Comparison of ENCODE assay signal across 1 cellular context in genomic region chr1:67053535-67053784, GRCh38.
TF ChIP-seq lines count a peak whose summit lies in the region.

No MANE protein-coding gene starts in this region.

TF ChIP-seq in HepG2, 621 proteins besides CTCF, POLR2A, EP300 and RAD21:
- TF ChIP-seq ZXDC (CRISPR knock-in tag; IDR thresholded peaks at IDR 0.05): 0 out of 2 replicates have a peak, but pooled peaks have one; percentile 20
- peak; percentile 16; the same call in 1 of the 2 replicates for TF ChIP-seq ZSCAN20 (CRISPR knock-in tag; IDR thresholded peaks at IDR 0.05; ENCODE audit: borderline replicate concordance)
- TF ChIP-seq NFYB (CRISPR knock-in tag; IDR thresholded peaks at IDR 0.05): no peak
- peak; percentile 78 for TF ChIP-seq ZSCAN21 (CRISPR knock-in tag; IDR thresholded peaks at IDR 0.05; ENCODE audit: borderline replicate concordance)
- peak; percentile 11; the same call in 1 of the 2 replicates for TF ChIP-seq KLF15 (CRISPR knock-in tag; IDR thresholded peaks at IDR 0.05; ENCODE audit: borderline replicate concordance)
- TF ChIP-seq KMT2A (CRISPR knock-in tag; IDR thresholded peaks at IDR 0.05): peak; percentile 42; the same call in 1 of the 2 replicates
- no peak for TF ChIP-seq ZNF496 (CRISPR knock-in tag; IDR thresholded peaks at IDR 0.05; ENCODE audit: insufficient replicate concordance)
- TF ChIP-seq RARG (CRISPR knock-in tag; IDR thresholded peaks at IDR 0.05; ENCODE audit: low read depth): no peak
- no peak for TF ChIP-seq TBP (CRISPR knock-in tag; IDR thresholded peaks at IDR 0.05)
- no peak for TF ChIP-seq MYNN (CRISPR knock-in tag; IDR thresholded peaks at IDR 0.05; ENCODE audit: low read depth)
- 0 out of 2 replicates have a peak, but pooled peaks have one; percentile 20 for TF ChIP-seq SIN3A (IDR thresholded peaks at IDR 0.05; ENCODE audit: borderline replicate concordance, low read depth, low read length)
- TF ChIP-seq NFAT5 (CRISPR knock-in tag; IDR thresholded peaks at IDR 0.05): 0 out of 2 replicates have a peak, but pooled peaks have one; percentile 8
- TF ChIP-seq TFDP1 (CRISPR knock-in tag; IDR thresholded peaks at IDR 0.05; ENCODE audit: borderline replicate concordance): peak; percentile 33; the same call in 1 of the 2 replicates
- TF ChIP-seq TRAFD1 (CRISPR knock-in tag; IDR thresholded peaks at IDR 0.05; ENCODE audit: borderline replicate concordance): no peak
- peak; percentile 44 for TF ChIP-seq SKI (IDR thresholded peaks at IDR 0.05; ENCODE audit: partially characterized antibody)
- TF ChIP-seq ISL2 (CRISPR knock-in tag; IDR thresholded peaks at IDR 0.05): 0 out of 2 replicates have a peak, but pooled peaks have one; percentile 1
- TF ChIP-seq ARNT2 (CRISPR knock-in tag; IDR thresholded peaks at IDR 0.05; ENCODE audit: low read depth): peak; percentile 5; the same call in 1 of the 2 replicates
- TF ChIP-seq ZBED4 (CRISPR knock-in tag; IDR thresholded peaks at IDR 0.05; ENCODE audit: borderline replicate concordance): 0 out of 2 replicates have a peak, but pooled peaks have one; percentile 6
- peak; percentile 10; the same call in 1 of the 2 replicates for TF ChIP-seq ZFP82 (CRISPR knock-in tag; IDR thresholded peaks at IDR 0.05; ENCODE audit: borderline replicate concordance)
- TF ChIP-seq SMC3 (IDR thresholded peaks at IDR 0.05; ENCODE audit: low read length): no peak
- no peak for TF ChIP-seq ZBTB26 (CRISPR knock-in tag; IDR thresholded peaks at IDR 0.05; ENCODE audit: borderline replicate concordance)
- 0 out of 2 replicates have a peak, but pooled peaks have one; percentile 34 for TF ChIP-seq ZNF264 (CRISPR knock-in tag; IDR thresholded peaks at IDR 0.05)
- no peak for TF ChIP-seq PAF1 (CRISPR knock-in tag; IDR thresholded peaks at IDR 0.05)
- peak; percentile 51; the same call in 1 of the 2 replicates for TF ChIP-seq HNF4G (IDR thresholded peaks at IDR 0.05; ENCODE audit: borderline replicate concordance, low read depth, low read length)
- no peak for TF ChIP-seq HNF4G (CRISPR knock-in tag; IDR thresholded peaks at IDR 0.05; ENCODE audit: borderline replicate concordance, low read depth)
- TF ChIP-seq SOX13 (IDR thresholded peaks at IDR 0.05): no peak
- TF ChIP-seq SOX13 (CRISPR knock-in tag; conservative IDR thresholded peaks at IDR 0.05 in 1 of 2, IDR thresholded peaks at IDR 0.05 in 1 of 2): no peak; a peak in 1 of 4 replicates
- 0 out of 2 replicates have a peak, but pooled peaks have one; percentile 20 for TF ChIP-seq ZNF263 (CRISPR knock-in tag; IDR thresholded peaks at IDR 0.05)
- no peak for TF ChIP-seq AGO2 (optimal IDR thresholded peaks at IDR 0.05; ENCODE audit: low read depth, low read length)
- no peak for TF ChIP-seq MED13 (CRISPR knock-in tag; IDR thresholded peaks at IDR 0.05)
- no peak for TF ChIP-seq ZNF430 (CRISPR knock-in tag; IDR thresholded peaks at IDR 0.05)
- no peak for TF ChIP-seq NR3C1 (CRISPR knock-in tag; IDR thresholded peaks at IDR 0.05)
- TF ChIP-seq ZMYM4 (CRISPR knock-in tag; IDR thresholded peaks at IDR 0.05): 0 out of 2 replicates have a peak, but pooled peaks have one; percentile 2
